In the genomic region with DNA sequence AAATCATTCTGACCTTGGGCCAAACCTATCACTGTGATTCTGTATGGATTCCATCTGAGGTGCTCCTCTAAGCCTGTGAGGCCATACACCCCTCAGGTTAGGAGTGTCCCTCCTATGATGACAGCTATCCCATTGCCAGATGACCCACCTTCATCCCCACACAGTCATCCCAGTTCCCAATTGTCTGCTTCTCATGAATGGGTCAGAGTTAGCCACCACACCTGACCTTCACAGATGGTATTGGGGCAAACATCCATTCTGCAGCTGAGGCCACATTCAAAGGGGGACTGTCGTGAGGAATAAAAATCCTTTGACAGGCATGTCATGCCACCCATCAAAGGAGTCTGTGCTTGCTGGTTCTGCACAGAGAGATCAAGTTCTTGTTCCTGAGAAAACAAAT, we compare ENCODE assay signal across 26 cellular contexts.
"Had no signal": no experiment of that assay in that cellular context is flagged by ENCODE, and none has a peak within 500 bp of the region (broad histone marks: within the 10 kb centered on the region; RNA-seq: fewer than 3 reads in every experiment).

No MANE protein-coding gene starts in this region.

- H3K4me1 ChIP-seq: SJCRH30 had no signal

- H3K27me3 Mint-ChIP-seq: activated CD4-positive, alpha-beta T cell treated with anti-CD3 and anti-CD28 coated beads, Interleukin-2, amount 10 ng/mL, durations not matched to agents 7 days and 5 days; activated naive CD8-positive, alpha-beta T cell; activated naive CD8-positive, alpha-beta T cell treated with anti-CD3 and anti-CD28 coated beads, Interleukin-2, amount 50 U/mL, for 24 hours; activated T-cell treated with anti-CD3 and anti-CD28 coated beads, Interleukin-2, amount 50 U/mL, for 24 hours had no signal

- DNase-seq: activated CD4-positive, alpha-beta T cell treated with anti-CD3 and anti-CD28 coated beads for 1 hour; activated CD4-positive, alpha-beta T cell treated with anti-CD3 and anti-CD28 coated beads, Interleukin-2, amount 10 ng/mL, durations not matched to agents 7 days and 5 days; activated CD4-positive, alpha-beta T cell treated with anti-CD3 and anti-CD28 coated beads, Interleukin-2, amount 50 U/mL, for 48 hours; activated CD4-positive, CD25-positive, alpha-beta regulatory T cell; activated CD8-positive, alpha-beta T cell treated with anti-CD3 and anti-CD28 coated beads, Interleukin-2, amount 10 ng/mL, durations not matched to agents 7 days and 5 days; activated effector memory CD4-positive, alpha-beta T cell treated with Interleukin-2 at 50 U/mL for 16 hours; activated naive CD4-positive, alpha-beta T cell treated with anti-CD3 and anti-CD28 coated beads, Interleukin-2, amount 10 ng/mL, durations not matched to agents 7 days and 5 days; activated naive CD8-positive, alpha-beta T cell treated with anti-CD3 and anti-CD28 coated beads, Interleukin-2, amount 50 U/mL, for 24 hours; activated T-cell treated with anti-CD3 and anti-CD28 coated beads, Interleukin-2, amount 50 U/mL, for 24 hours; aorta; brain microvascular endothelial cell; central memory CD4-positive, alpha-beta T cell; KG1; NCI-H1092 treated with DMSO at 0.1 percent for 48 hours; NCI-H1417 treated with DMSO at 0.1 percent for 48 hours; NCI-H187 treated with DMSO at 0.1 percent for 48 hours; NCI-H2171 treated with DMSO at 0.1 percent for 48 hours; NCI-H2227 treated with DMSO at 0.1 percent for 48 hours; NCI-H446; NCI-H510A treated with DMSO at 0.1 percent for 48 hours; SHP77; SJCRH30; T1000; WERI-Rb-1 had no signal

- H3K27ac Mint-ChIP-seq: activated CD4-positive, alpha-beta T cell treated with anti-CD3 and anti-CD28 coated beads, Interleukin-2, amount 10 ng/mL, durations not matched to agents 7 days and 5 days; activated CD8-positive, alpha-beta T cell treated with anti-CD3 and anti-CD28 coated beads, Interleukin-2, amount 10 ng/mL, durations not matched to agents 7 days and 5 days; activated naive CD4-positive, alpha-beta T cell treated with anti-CD3 and anti-CD28 coated beads, Interleukin-2, amount 10 ng/mL, durations not matched to agents 7 days and 5 days; activated naive CD8-positive, alpha-beta T cell; activated naive CD8-positive, alpha-beta T cell treated with anti-CD3 and anti-CD28 coated beads, Interleukin-2, amount 50 U/mL, for 24 hours; activated T-cell treated with anti-CD3 and anti-CD28 coated beads, Interleukin-2, amount 50 U/mL, for 24 hours had no signal

- H3K27me3 ChIP-seq: brain microvascular endothelial cell, SJCRH30 had no signal

- H3K9me3 Mint-ChIP-seq: activated naive CD4-positive, alpha-beta T cell treated with anti-CD3 and anti-CD28 coated beads, Interleukin-2, amount 10 ng/mL, durations not matched to agents 7 days and 5 days; activated naive CD8-positive, alpha-beta T cell treated with anti-CD3 and anti-CD28 coated beads, Interleukin-2, amount 50 U/mL, for 24 hours; activated T-cell treated with anti-CD3 and anti-CD28 coated beads, Interleukin-2, amount 50 U/mL, for 24 hours had no signal

- H3K9me3 ChIP-seq: SJCRH30 had no signal

- H3K27ac ChIP-seq: brain microvascular endothelial cell, SJCRH30, WERI-Rb-1 had no signal

- H3K36me3 ChIP-seq: brain microvascular endothelial cell, SJCRH30, WERI-Rb-1 had no signal

- ATAC-seq: Panc1 had no signal

- H3K4me3 ChIP-seq: SJCRH30 had no signal

- H3K4me3 Mint-ChIP-seq: activated CD4-positive, alpha-beta T cell treated with anti-CD3 and anti-CD28 coated beads, Interleukin-2, amount 10 ng/mL, durations not matched to agents 7 days and 5 days; activated CD8-positive, alpha-beta T cell treated with anti-CD3 and anti-CD28 coated beads, Interleukin-2, amount 10 ng/mL, durations not matched to agents 7 days and 5 days; activated naive CD4-positive, alpha-beta T cell treated with anti-CD3 and anti-CD28 coated beads, Interleukin-2, amount 10 ng/mL, durations not matched to agents 7 days and 5 days; activated naive CD8-positive, alpha-beta T cell; activated naive CD8-positive, alpha-beta T cell treated with anti-CD3 and anti-CD28 coated beads, Interleukin-2, amount 50 U/mL, for 24 hours; activated T-cell treated with anti-CD3 and anti-CD28 coated beads, Interleukin-2, amount 50 U/mL, for 24 hours had no signal

- H3K36me3 Mint-ChIP-seq: activated naive CD8-positive, alpha-beta T cell had no signal
